Comparison of ENCODE assay signal across 10 cellular contexts in genomic region chr22:44331881-44332714, GRCh38. TPM values are rescaled to one million over a fixed set of nuclear protein-coding genes. Genes with fewer than 3 reads are reported as not detected.
DNase-seq lines count a peak whose midpoint lies in the region; ATAC-seq, FAIRE-seq and TF ChIP-seq lines count a peak whose summit lies in the region.
"Had no signal": no experiment of that assay in that cellular context is flagged by ENCODE, and none has a peak within 500 bp of the region (broad histone marks: within the 10 kb centered on the region; RNA-seq: fewer than 3 reads in every experiment).

No MANE protein-coding gene starts in this region.

- H3K14ac ChIP-seq in trophoblast cell (ENCODE audit: low read length) = no peak overlapping the region

- H3K4me1 ChIP-seq in ascending aorta (peaks cover 3 to 8% of the 10 kb centered on the region in 2 donors), HepG2 (ENCODE audit: insufficient read depth, low read length) (no peaks in the 10 kb centered on the region), trophoblast cell (ENCODE audit: control insufficient read depth in 1 of 2, insufficient read depth in 2 of 2, low read length in 2 of 2) (no peaks in the 10 kb centered on the region)

- intact Hi-C loops in ascending aorta (cut with DNase I) (no loop called here), HepG2 (cut with micrococcal nuclease; ENCODE audit: unreplicated experiment) (no loop called here)

- no peak overlapping the region for H3K18ac ChIP-seq in trophoblast cell (ENCODE audit: low read length)

- H3K36me3 ChIP-seq in ascending aorta = no peaks in the 10 kb centered on the region
- H3K36me3 ChIP-seq in HepG2 (replicated peaks in 1 of 2; ENCODE audit: control insufficient read depth in 1 of 2, insufficient read depth in 2 of 2, low read length in 2 of 2) = no peaks in the 10 kb centered on the region
- H3K36me3 ChIP-seq in trophoblast cell (ENCODE audit: control insufficient read depth in 1 of 2, insufficient read depth in 2 of 2, low read length in 2 of 2) = no peaks in the 10 kb centered on the region
- H3K36me3 ChIP-seq: brain microvascular endothelial cell had no signal

- peak overlapping the region; percentile 19 to 55 for H3K4me3 ChIP-seq in ascending aorta
- H3K4me3 ChIP-seq in HepG2 (replicated peaks in 1 of 3; ENCODE audit: insufficient read depth in 1 of 3, low read depth in 2 of 3, low read length in 3 of 3) = no peak overlapping the region
- H3K4me3 ChIP-seq in trophoblast cell (ENCODE audit: low read depth, low read length) = no peak overlapping the region

- POLR2A ChIA-PET in HepG2 (lab: Yijun Ruan, JAX) = no interaction called here

- TF ChIP-seq RAD21 in HepG2 (CRISPR knock-in tag; IDR thresholded peaks at IDR 0.05) = no peak

- H3K4me2 ChIP-seq in HepG2 (ENCODE audit: low read depth, low read length) = no peak overlapping the region
- no peak overlapping the region for H3K4me2 ChIP-seq in trophoblast cell (ENCODE audit: low read length)

- H2BK12ac ChIP-seq in trophoblast cell (ENCODE audit: low read length) = no peak overlapping the region

- TF ChIP-seq POLR2A in HepG2 (IDR thresholded peaks at IDR 0.05; ENCODE audit: insufficient read depth in 1 of 2, low read depth in 2 of 2, low read length in 2 of 2) = no peak

- peaks cover 9% of the 10 kb centered on the region for H3K27me3 ChIP-seq in ascending aorta
- peaks cover 8 to 45% of the 10 kb centered on the region in 2 experiments; a peak in 4 of 5 replicates for H3K27me3 ChIP-seq in HepG2 (ENCODE audit: control insufficient read depth in 1 of 2, insufficient read depth in 2 of 2, low read length in 2 of 2)
- peaks cover 38% of the 10 kb centered on the region for H3K27me3 ChIP-seq in trophoblast cell (ENCODE audit: insufficient read depth, low read length)

- H3K79me2 ChIP-seq in HepG2 (ENCODE audit: insufficient read depth, low read length) (no peaks in the 10 kb centered on the region), trophoblast cell (ENCODE audit: control insufficient read depth, insufficient read depth, low read length, poor library complexity) (no peaks in the 10 kb centered on the region)

- in situ Hi-C loops in ACHN (cut with HindIII; ENCODE audit: low pct_ligation_motif_present, low pct_unique_long_range_greater_than_20kb, low sequenced_read_pairs) (no loop called here), HepG2 (cut with HindIII; ENCODE audit: extremely low pct_ligation_motif_present, low pct_unique_long_range_greater_than_20kb) (no loop called here)

- H4K20me1 ChIP-seq in HepG2 (ENCODE audit: insufficient read depth, low read length) = peaks cover 4% of the 10 kb centered on the region; the same call in 1 of the 2 replicates

- no peak overlapping the region for H3K4ac ChIP-seq in trophoblast cell (ENCODE audit: low read depth, low read length)

- no peak overlapping the region for H2BK5ac ChIP-seq in trophoblast cell (ENCODE audit: low read depth, low read length, poor library complexity)

- H3K27ac ChIP-seq in ascending aorta (no peak overlapping the region), HepG2 (ENCODE audit: extremely low read length, insufficient read depth, low read length) (no peak overlapping the region), trophoblast cell (ENCODE audit: low read depth, low read length) (no peak overlapping the region)
- H3K27ac ChIP-seq: brain microvascular endothelial cell had no signal

- no peaks in the 10 kb centered on the region for H3K9me3 ChIP-seq in ascending aorta
- H3K9me3 ChIP-seq in HepG2 (ENCODE audit: low read length) = no peaks in the 10 kb centered on the region
- H3K9me3 ChIP-seq in trophoblast cell (ENCODE audit: insufficient read depth, low read depth, low read length) = peaks cover 10% of the 10 kb centered on the region

- no peak for TF ChIP-seq EP300 in HepG2 (IDR thresholded peaks at IDR 0.05; ENCODE audit: low read depth in 2 of 2, low read length in 2 of 2)
- TF ChIP-seq EP300 in HepG2 (CRISPR knock-in tag; IDR thresholded peaks at IDR 0.05; ENCODE audit: borderline replicate concordance) = no peak

- ATAC-seq in HepG2 (no peak), HG03025 (IDR thresholded peaks at IDR 0.05; ENCODE audit: low FRiP score, unreplicated experiment) (no peak)

- no peak overlapping the region for H4K91ac ChIP-seq in trophoblast cell (ENCODE audit: low read depth, low read length)

- no peak overlapping the region for H2AK5ac ChIP-seq in trophoblast cell (ENCODE audit: low read length)

- H3K79me1 ChIP-seq in trophoblast cell (ENCODE audit: low read length) = no peaks in the 10 kb centered on the region

- no peak overlapping the region for H4K8ac ChIP-seq in trophoblast cell (ENCODE audit: low read depth, low read length)

- no peak overlapping the region for H4K12ac ChIP-seq in trophoblast cell (ENCODE audit: low read depth, low read length)

- CTCF ChIA-PET in HepG2 (lab: Yijun Ruan, JAX; ENCODE audit: low intra/inter-chr PET ratio, low total read pairs) = no interaction called here

- DNase-seq in ACHN (peak; percentile 51), GM03348 (ENCODE audit: low spot score) (peak; percentile 73), ascending aorta (ENCODE audit: low spot score in 2 of 2) (no peak), HepG2 (ENCODE audit: low spot score) (no peak), trophoblast cell (no peak), NCI-H226 (no peak)
- DNase-seq in activated CD4-positive, alpha-beta T cell treated with anti-CD3 and anti-CD28 coated beads, Interleukin-2, amount 50 U/mL, for 1 hour = no peak
- DNase-seq: brain microvascular endothelial cell, NCI-H187 had no signal

- H3K9ac ChIP-seq in HepG2 (ENCODE audit: insufficient read depth, low read depth, low read length) (no peak overlapping the region), trophoblast cell (ENCODE audit: low read length) (no peak overlapping the region)

- no peak overlapping the region for H2BK120ac ChIP-seq in trophoblast cell (ENCODE audit: insufficient read depth, low read length, poor library complexity)

- BruUV-seq in HepG2 (replicated peaks; lab: Mats Ljungman, UMichigan) = no TSS peak

- TF ChIP-seq CTCF in ascending aorta (IDR thresholded peaks at IDR 0.05) (no peak), HepG2 (CRISPR knock-in tag; IDR thresholded peaks at IDR 0.05) (no peak)

- no peak overlapping the region for H3K23ac ChIP-seq in trophoblast cell (ENCODE audit: low read length)

- FAIRE-seq in HepG2 (lab: Jason Lieb, UNC) = no peak

- no peak overlapping the region for H2AFZ ChIP-seq in HepG2 (ENCODE audit: low read length)
- H2AFZ ChIP-seq in trophoblast cell (ENCODE audit: insufficient read depth, low read length, poor library complexity) = no peak overlapping the region

- WGBS in HepG2 (ENCODE audit: low lambda C conversion rate) = 26% methylated on average over 32 of the region's 55 CpGs
- WGBS in trophoblast cell (ENCODE audit: extremely low coverage, insufficient coverage, insufficient read length) = no CpG with 5 or more reads among the region's 55 CpGs

TF ChIP-seq in HepG2, 621 proteins besides CTCF, POLR2A, EP300 and RAD21 (continues in another document):
- TF ChIP-seq ZNF512 (CRISPR knock-in tag; IDR thresholded peaks at IDR 0.05) (0 out of 2 replicates have a peak, but pooled peaks have one; percentile 42), ZMAT3 (CRISPR knock-in tag; conservative IDR thresholded peaks at IDR 0.05) (no peak), DPF2 (CRISPR knock-in tag; IDR thresholded peaks at IDR 0.05; ENCODE audit: borderline replicate concordance, low read depth) (no peak), ZBTB20 (CRISPR knock-in tag; IDR thresholded peaks at IDR 0.05; ENCODE audit: borderline replicate concordance, low read depth) (no peak), JDP2 (CRISPR knock-in tag; IDR thresholded peaks at IDR 0.05; ENCODE audit: borderline replicate concordance) (no peak), EZH2 (conservative IDR thresholded peaks at IDR 0.05; ENCODE audit: low read depth, low read length) (peak; percentile 85; the same call in 1 of the 2 replicates), SOX5 (CRISPR knock-in tag; IDR thresholded peaks at IDR 0.05; ENCODE audit: borderline replicate concordance) (no peak), ZFP37 (CRISPR knock-in tag; IDR thresholded peaks at IDR 0.05; ENCODE audit: borderline replicate concordance) (no peak)

RNA-seq across cellular contexts. Expression of gene SHISAL1, which starts 19.3 kb away (rescaled TPM):
- 1.6 TPM for total RNA-seq in ascending aorta
- not detected in 2 replicates for total RNA-seq in HepG2 (2016; rRNA removed; fragmentation: Illumina TruSeq; extraction: Trizol)
- total RNA-seq in HepG2 (2016; cell fraction: cytosol; rRNA removed; fragmentation: Illumina TruSeq; extraction: Trizol; ENCODE audit: low read depth) = not detected in 2 replicates
- total RNA-seq in HepG2 (2016; cell fraction: insoluble cytoplasmic fraction; rRNA removed; fragmentation: Illumina TruSeq; extraction: Trizol) = not detected in 2 replicates
- not detected in 2 replicates for total RNA-seq in HepG2 (2016; cell fraction: membrane; rRNA removed; fragmentation: Illumina TruSeq; extraction: Trizol)
- not detected in 2 replicates for total RNA-seq in HepG2 (2016; cell fraction: nucleus; rRNA removed; fragmentation: Illumina TruSeq; extraction: Trizol)
- polyA plus RNA-seq in HepG2 (2011; rRNA removed) = not detected in 2 replicates
- not detected in 2 replicates for polyA plus RNA-seq in HepG2 (2011; cell fraction: cytosol; rRNA removed)
- polyA plus RNA-seq in HepG2 (2011; cell fraction: nucleus; rRNA removed) = not detected in 2 replicates
- not detected in 2 replicates for polyA plus RNA-seq in HepG2 (2012)
- not detected in 2 replicates for polyA plus RNA-seq in HepG2 (2016; cell fraction: cytosol; fragmentation: Illumina TruSeq; extraction: Trizol; ENCODE audit: low read depth)
- not detected in 2 replicates for polyA plus RNA-seq in HepG2 (2016; cell fraction: insoluble cytoplasmic fraction; fragmentation: Illumina TruSeq; extraction: Trizol; ENCODE audit: low read depth)
- polyA plus RNA-seq in HepG2 (2016; cell fraction: membrane; fragmentation: Illumina TruSeq; extraction: Trizol; ENCODE audit: low read depth) = not detected in 2 replicates
- not detected in 2 replicates for polyA plus RNA-seq in HepG2 (2016; cell fraction: nucleus; fragmentation: Illumina TruSeq; extraction: Trizol; ENCODE audit: insufficient read depth, low read depth)
- polyA minus RNA-seq in HepG2 (2011; rRNA and poly(A)+ RNA removed; ENCODE audit: low replicate concordance) = 0.04 and 16.2 TPM in 2 replicates
- polyA minus RNA-seq in HepG2 (2011; cell fraction: cytosol; rRNA and poly(A)+ RNA removed) = 0.09 TPM in 1 of 2 replicates, not detected in the other
- not detected in 2 replicates for polyA minus RNA-seq in HepG2 (2011; cell fraction: nucleus; rRNA and poly(A)+ RNA removed)
- polyA plus RNA-seq in trophoblast cell (2013) = 0.01 TPM in 2 replicates

Comparison
In these comparisons a context has a peak if more than half of its experiments do, and no peak if none do; other contexts are left out.
1. DNase-seq: peak in ACHN (single experiment) and GM03348 (single experiment); none in ascending aorta (0 of 2), HepG2 (single experiment), trophoblast cell (0 of 2), NCI-H226 (single experiment) and activated CD4-positive, alpha-beta T cell treated with anti-CD3 and anti-CD28 coated beads, Interleukin-2, amount 50 U/mL, for 1 hour (single experiment).
2. H3K4me3 ChIP-seq: peak in ascending aorta (2 of 2); none in HepG2 (0 of 3) and trophoblast cell (single experiment).